Comparison of ENCODE assay signal across 11 cellular contexts in genomic region chr14:71592361-71592760, GRCh38.
DNase-seq lines count a peak whose midpoint lies in the region; TF ChIP-seq lines count a peak whose summit lies in the region.
"Had no signal": no experiment of that assay in that cellular context is flagged by ENCODE, and none has a peak within 500 bp of the region (broad histone marks: within the 10 kb centered on the region; RNA-seq: fewer than 3 reads in every experiment).

No MANE protein-coding gene starts in this region.

- no peak for TF ChIP-seq CTCF in osteocyte (IDR thresholded peaks at IDR 0.05)

- DNase-seq in activated CD4-positive, alpha-beta memory T cell treated with anti-CD3 and anti-CD28 coated beads for 36 hours, result peak; percentile 14
- no peak for DNase-seq in activated CD4-positive, alpha-beta memory T cell treated with anti-CD3 and anti-CD28 coated beads, Interleukin-2, amount 10 ng/mL, durations not matched to agents 7 days and 5 days
- DNase-seq in M059J (ENCODE audit: low read depth) (peak; percentile 24), cerebellum (ENCODE audit: low spot score) (peak; percentile 48), osteocyte (ENCODE audit: extremely low spot score, unreplicated experiment) (no peak), NCI-H1092 treated with DMSO at 0.1 percent for 48 hours (lab: John Stamatoyannopoulos, UW) (no peak), medulla oblongata (ENCODE audit: extremely low spot score) (no peak)
- DNase-seq: activated naive CD4-positive, alpha-beta T cell treated with anti-CD3 and anti-CD28 coated beads, Interleukin-2, amount 50 U/mL, for 16 hours; NCI-H1694 treated with DMSO at 0.1 percent for 48 hours; stimulated activated naive CD4-positive, alpha-beta T cell treated with Interleukin-2 at 50 U/mL for 16 hours had no signal

- peaks cover 53% of the 10 kb centered on the region for H3K4me1 ChIP-seq in skeletal muscle satellite cell (ENCODE audit: control insufficient read depth, insufficient read depth, low read length)

- H3K9ac ChIP-seq in skeletal muscle satellite cell (ENCODE audit: low read depth, low read length), result no peak overlapping the region

- no peak overlapping the region for H3K27ac Mint-ChIP-seq in activated CD4-positive, alpha-beta memory T cell treated with anti-CD3 and anti-CD28 coated beads for 36 hours
- no peak overlapping the region for H3K27ac Mint-ChIP-seq in activated CD4-positive, alpha-beta memory T cell treated with anti-CD3 and anti-CD28 coated beads, Interleukin-2, amount 10 ng/mL, durations not matched to agents 7 days and 5 days
- no peak overlapping the region for H3K27ac Mint-ChIP-seq in osteocyte (ENCODE audit: unreplicated experiment)

- no peaks in the 10 kb centered on the region for H3K27me3 ChIP-seq in skeletal muscle satellite cell (ENCODE audit: control insufficient read depth, insufficient read depth, low read length)

- no peaks in the 10 kb centered on the region for H3K9me3 ChIP-seq in skeletal muscle satellite cell (replicated peaks; ENCODE audit: low read length)

- no peak overlapping the region for H3K4me3 ChIP-seq in skeletal muscle satellite cell (ENCODE audit: low read length)

- POLR2A ChIA-PET in activated CD4-positive, alpha-beta memory T cell treated with anti-CD3 and anti-CD28 coated beads for 36 hours (lab: Charles Lee), result interaction anchor here (1.3 to 1.7 kb wide), 3 partner anchors 36 to 271 kb away, joined by 5 to 7 read pairs (median 6); no protein-coding TSS in a partner anchor
- POLR2A ChIA-PET in activated CD4-positive, alpha-beta memory T cell treated with anti-CD3 and anti-CD28 coated beads, Interleukin-2, amount 10 ng/mL, durations not matched to agents 7 days and 5 days (lab: Charles Lee), result interaction anchor here (1.2 kb wide), 1 partner anchor 450 kb away, joined by 5 read pairs; no protein-coding TSS in a partner anchor

- peaks cover 4% of the 10 kb centered on the region for H3K36me3 ChIP-seq in skeletal muscle satellite cell (ENCODE audit: insufficient read depth, low read length)

- H3K9me3 Mint-ChIP-seq in activated CD4-positive, alpha-beta memory T cell treated with anti-CD3 and anti-CD28 coated beads for 36 hours, result no peaks in the 10 kb centered on the region
- H3K9me3 Mint-ChIP-seq in activated CD4-positive, alpha-beta memory T cell treated with anti-CD3 and anti-CD28 coated beads, Interleukin-2, amount 10 ng/mL, durations not matched to agents 7 days and 5 days, result no peaks in the 10 kb centered on the region
- H3K9me3 Mint-ChIP-seq in osteocyte (ENCODE audit: unreplicated experiment), result no peaks in the 10 kb centered on the region

- no peaks in the 10 kb centered on the region for H3K27me3 Mint-ChIP-seq in activated CD4-positive, alpha-beta memory T cell treated with anti-CD3 and anti-CD28 coated beads for 36 hours
- H3K27me3 Mint-ChIP-seq in activated CD4-positive, alpha-beta memory T cell treated with anti-CD3 and anti-CD28 coated beads, Interleukin-2, amount 10 ng/mL, durations not matched to agents 7 days and 5 days, result no peaks in the 10 kb centered on the region
- no peaks in the 10 kb centered on the region for H3K27me3 Mint-ChIP-seq in osteocyte (ENCODE audit: unreplicated experiment)

- intact Hi-C loops in activated CD4-positive, alpha-beta memory T cell treated with anti-CD3 and anti-CD28 coated beads for 36 hours (cut with micrococcal nuclease), result loop anchor here (1.0 to 2.0 kb wide), 2 partner anchors 37 to 450 kb away; no protein-coding TSS in a partner anchor

- CTCF ChIA-PET in activated CD4-positive, alpha-beta memory T cell treated with anti-CD3 and anti-CD28 coated beads for 36 hours (lab: Charles Lee), result interaction anchor here (1.8 kb wide), 1 partner anchor 38 kb away, joined by 5 read pairs; no protein-coding TSS in a partner anchor
- CTCF ChIA-PET in activated CD4-positive, alpha-beta memory T cell treated with anti-CD3 and anti-CD28 coated beads, Interleukin-2, amount 10 ng/mL, durations not matched to agents 7 days and 5 days (lab: Charles Lee), result no interaction called here

- no peak overlapping the region for H3K4me3 Mint-ChIP-seq in activated CD4-positive, alpha-beta memory T cell treated with anti-CD3 and anti-CD28 coated beads for 36 hours
- no peak overlapping the region for H3K4me3 Mint-ChIP-seq in activated CD4-positive, alpha-beta memory T cell treated with anti-CD3 and anti-CD28 coated beads, Interleukin-2, amount 10 ng/mL, durations not matched to agents 7 days and 5 days
- H3K4me3 Mint-ChIP-seq in osteocyte (ENCODE audit: unreplicated experiment), result no peak overlapping the region

- H3K36me3 Mint-ChIP-seq in activated CD4-positive, alpha-beta memory T cell treated with anti-CD3 and anti-CD28 coated beads for 36 hours, result peaks cover 7% of the 10 kb centered on the region
- peaks cover 19% of the 10 kb centered on the region for H3K36me3 Mint-ChIP-seq in activated CD4-positive, alpha-beta memory T cell treated with anti-CD3 and anti-CD28 coated beads, Interleukin-2, amount 10 ng/mL, durations not matched to agents 7 days and 5 days (ENCODE audit: low read depth)
- peaks cover 12% of the 10 kb centered on the region for H3K36me3 Mint-ChIP-seq in osteocyte (ENCODE audit: unreplicated experiment)

- H3K4me2 ChIP-seq in skeletal muscle satellite cell (ENCODE audit: low read length), result peak overlapping the region; percentile 12

- H3K4me1 Mint-ChIP-seq in activated CD4-positive, alpha-beta memory T cell treated with anti-CD3 and anti-CD28 coated beads for 36 hours (ENCODE audit: low read depth), result peaks cover 43% of the 10 kb centered on the region
- peaks cover 53% of the 10 kb centered on the region for H3K4me1 Mint-ChIP-seq in activated CD4-positive, alpha-beta memory T cell treated with anti-CD3 and anti-CD28 coated beads, Interleukin-2, amount 10 ng/mL, durations not matched to agents 7 days and 5 days
- H3K4me1 Mint-ChIP-seq in osteocyte (ENCODE audit: unreplicated experiment), result peaks cover 23% of the 10 kb centered on the region

Comparison
In these comparisons a context has a peak if more than half of its experiments do, and no peak if none do; other contexts are left out.
1. DNase-seq: peak in activated CD4-positive, alpha-beta memory T cell treated with anti-CD3 and anti-CD28 coated beads for 36 hours (single experiment), M059J (single experiment) and cerebellum (single experiment); none in activated CD4-positive, alpha-beta memory T cell treated with anti-CD3 and anti-CD28 coated beads, Interleukin-2, amount 10 ng/mL, durations not matched to agents 7 days and 5 days (single experiment), osteocyte (single experiment), NCI-H1092 treated with DMSO at 0.1 percent for 48 hours (single experiment) and medulla oblongata (single experiment).